In the genomic region with DNA sequence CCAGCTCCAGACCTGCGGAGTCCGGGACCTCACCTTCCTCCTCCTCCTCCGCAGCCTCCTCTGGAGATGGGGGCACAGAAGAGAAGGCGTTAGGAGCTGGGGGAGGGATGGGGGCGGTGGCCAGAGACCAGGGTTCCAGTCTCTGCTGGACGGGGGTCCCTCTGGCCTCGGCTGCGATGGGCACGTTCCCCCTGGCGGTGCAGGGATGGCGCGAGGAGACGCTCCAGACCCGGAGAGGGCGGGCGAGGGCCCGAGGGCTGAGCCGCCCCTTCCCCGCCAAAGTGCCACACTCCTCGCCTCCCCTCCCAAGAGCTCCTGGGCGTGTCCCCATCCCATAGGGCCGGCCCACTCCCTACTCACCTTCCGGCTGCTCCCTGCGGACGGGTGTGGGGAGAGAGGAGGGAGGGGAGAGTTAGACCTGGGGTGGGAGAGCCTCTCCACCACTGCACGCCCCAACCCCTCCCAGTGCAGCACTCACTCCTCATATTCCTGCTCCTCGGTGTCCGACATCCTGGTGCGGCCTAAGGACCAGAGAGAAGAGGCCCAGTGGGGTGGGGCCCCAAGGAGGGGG, we compare ENCODE assay signal across 1 cellular context.
TF ChIP-seq lines count a peak whose summit lies in the region.

No MANE protein-coding gene starts in this region.

TF ChIP-seq in IMR-90, 13 proteins besides CTCF, POLR2A, EP300 and RAD21 (continued from another document):
- TF ChIP-seq BHLHE40 (IDR thresholded peaks at IDR 0.05; ENCODE audit: low read depth, low read length) (no peak), MXI1 (IDR thresholded peaks at IDR 0.05; ENCODE audit: borderline replicate concordance, low read depth, low read length) (no peak), RCOR1 (IDR thresholded peaks at IDR 0.05; ENCODE audit: insufficient replicate concordance, low read length) (no peak), FOS (IDR thresholded peaks at IDR 0.05; ENCODE audit: low read depth, low read length) (no peak), MAZ (IDR thresholded peaks at IDR 0.05; ENCODE audit: borderline replicate concordance, low read depth, low read length) (no peak), RFX5 (IDR thresholded peaks at IDR 0.05; ENCODE audit: low read depth, low read length) (no peak), SMC3 (IDR thresholded peaks at IDR 0.05; ENCODE audit: low read depth, low read length) (no peak), MAFK (IDR thresholded peaks at IDR 0.05; ENCODE audit: low read depth, low read length) (no peak)
- TF ChIP-seq, protein P1, sequence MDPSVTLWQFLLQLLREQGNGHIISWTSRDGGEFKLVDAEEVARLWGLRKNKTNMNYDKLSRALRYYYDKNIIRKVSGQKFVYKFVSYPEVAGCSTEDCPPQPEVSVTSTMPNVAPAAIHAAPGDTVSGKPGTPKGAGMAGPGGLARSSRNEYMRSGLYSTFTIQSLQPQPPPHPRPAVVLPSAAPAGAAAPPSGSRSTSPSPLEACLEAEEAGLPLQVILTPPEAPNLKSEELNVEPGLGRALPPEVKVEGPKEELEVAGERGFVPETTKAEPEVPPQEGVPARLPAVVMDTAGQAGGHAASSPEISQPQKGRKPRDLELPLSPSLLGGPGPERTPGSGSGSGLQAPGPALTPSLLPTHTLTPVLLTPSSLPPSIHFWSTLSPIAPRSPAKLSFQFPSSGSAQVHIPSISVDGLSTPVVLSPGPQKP (IDR thresholded peaks at IDR 0.05; ENCODE audit: borderline replicate concordance, low read depth, low read length): no peak
